8 cellular contexts compared by ENCODE assay signal in the genomic region with DNA sequence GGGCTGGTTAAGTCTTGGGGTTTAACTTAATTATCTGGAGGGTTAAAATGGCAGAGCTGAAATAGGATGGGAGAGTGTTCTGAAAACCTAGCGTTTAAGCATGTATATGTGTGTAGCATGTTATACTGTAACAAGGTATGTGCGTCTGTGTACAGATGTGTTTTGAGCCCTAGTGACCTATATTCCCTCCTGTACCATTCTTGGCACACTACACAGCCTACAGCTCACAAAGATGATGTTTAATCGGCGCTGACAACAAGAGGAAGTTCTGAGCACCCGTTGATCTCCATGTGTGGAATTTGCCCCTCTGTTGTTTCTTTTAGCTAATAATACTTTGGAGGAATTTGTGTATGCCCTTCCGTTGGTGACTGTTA. TPM values are rescaled to one million over a fixed set of nuclear protein-coding genes. Genes with fewer than 3 reads are reported as not detected.
DNase-seq lines count a peak whose midpoint lies in the region; ATAC-seq, FAIRE-seq and TF ChIP-seq lines count a peak whose summit lies in the region.

No MANE protein-coding gene starts in this region.

- in situ Hi-C loops in GM13977 (cut with MboI; ENCODE audit: low pct_unique_long_range_greater_than_20kb, low sequenced_read_pairs, unreplicated experiment) (no loop called here), gastrocnemius medialis (cut with MboI; ENCODE audit: low sequenced_read_pairs in 4 of 4) (loop anchor here in 1 of 4 donors (5.0 kb wide), 1 partner anchor 207 kb away; no protein-coding TSS in a partner anchor)

- H3K36me3 ChIP-seq in Peyer's patch (peaks cover 0 to under 1% (median 0%) of the 10 kb centered on the region in 3 donors), gastrocnemius medialis (no peaks in the 10 kb centered on the region)

- H3K4me1 ChIP-seq in Peyer's patch (peaks cover 0 to 15% (median 0%) of the 10 kb centered on the region in 4 donors), gastrocnemius medialis (peaks cover 9 to 16% of the 10 kb centered on the region in 2 donors)

- DNase-seq in GM13977 (ENCODE audit: low spot score) (peak; percentile 51), Peyer's patch (no peak), fibroblast of the aortic adventitia (ENCODE audit: low read depth) (peak; percentile 41), renal cortical epithelial cell (ENCODE audit: low read depth) (peak; percentile 43), HTR-8/SVneo (ENCODE audit: insufficient read length, low spot score) (no peak), gastrocnemius medialis (no peak)

- no peak for TF ChIP-seq CTCF in GM13977 (IDR thresholded peaks at IDR 0.05; ENCODE audit: extremely low read depth, insufficient read depth, missing control alignments)
- TF ChIP-seq CTCF in Peyer's patch (IDR thresholded peaks at IDR 0.05), result no peak
- no peak for TF ChIP-seq CTCF in fibroblast of the aortic adventitia (IDR thresholded peaks at IDR 0.05; ENCODE audit: insufficient read depth, low read length)
- TF ChIP-seq CTCF in gastrocnemius medialis (IDR thresholded peaks at IDR 0.05 in 4 of 5, conservative IDR thresholded peaks at IDR 0.05 in 1 of 5), result no peak

- ATAC-seq in GM19023 (IDR thresholded peaks at IDR 0.05; ENCODE audit: unreplicated experiment), result no peak
- ATAC-seq in HG03196 (IDR thresholded peaks at IDR 0.05; ENCODE audit: unreplicated experiment), result no peak
- ATAC-seq in gastrocnemius medialis, result no peak

- H3K27me3 ChIP-seq in Peyer's patch (no peaks in the 10 kb centered on the region), gastrocnemius medialis (peaks cover 3 to 32% (median 18%) of the 10 kb centered on the region in 3 donors)

- H3K4me3 ChIP-seq in Peyer's patch (peak overlapping the region; percentile 61 to 86 (median 68)), fibroblast of the aortic adventitia (ENCODE audit: low read depth, low read length) (peak overlapping the region; percentile 98), gastrocnemius medialis (peak overlapping the region in 2 of 4 donors; percentile 63 to 65)

- H3K27ac ChIP-seq in Peyer's patch (peak overlapping the region; percentile 69 to 84 (median 82)), gastrocnemius medialis (no peak overlapping the region)

- no peak for TF ChIP-seq POLR2A in Peyer's patch (IDR thresholded peaks at IDR 0.05)
- TF ChIP-seq POLR2A in gastrocnemius medialis (IDR thresholded peaks at IDR 0.05), result no peak

- no peak for FAIRE-seq in HTR-8/SVneo (lab: Jason Lieb, UNC)

- intact Hi-C loops in gastrocnemius medialis (cut with DNase I; ENCODE audit: low total_unique reads), result no loop called here

- H3K9me3 ChIP-seq in Peyer's patch, result no peaks in the 10 kb centered on the region
- no peaks in the 10 kb centered on the region for H3K9me3 ChIP-seq in gastrocnemius medialis

RNA-seq across cellular contexts. Expression of a gene that starts 1.4 kb away (rescaled TPM):
- total RNA-seq in Peyer's patch, result 100 to 1,000 TPM in 1 of 4 donors, 10 to 100 TPM in 3; 75.1 to 107 (median 85.7) TPM
- 23.9 and 38.7 TPM in 2 replicates for total RNA-seq in fibroblast of the aortic adventitia (ENCODE audit: low replicate concordance)
- total RNA-seq in renal cortical epithelial cell, result 37.0 and 55.7 TPM in 2 replicates
- 1 to 10 TPM in 3 of 4 donors, under 1 TPM in 1; 0.87 to 2.1 (median 1.7) TPM for total RNA-seq in gastrocnemius medialis

Comparison
In these comparisons a context has a peak if more than half of its experiments do, and no peak if none do; other contexts are left out.
1. DNase-seq: peak in GM13977 (single experiment), fibroblast of the aortic adventitia (single experiment) and renal cortical epithelial cell (single experiment); none in Peyer's patch (0 of 3), HTR-8/SVneo (single experiment) and gastrocnemius medialis (0 of 2).
2. H3K27ac ChIP-seq: peak in Peyer's patch (4 of 4); none in gastrocnemius medialis (0 of 4).